Comparison of ENCODE assay signal across 8 cellular contexts in the genomic region with DNA sequence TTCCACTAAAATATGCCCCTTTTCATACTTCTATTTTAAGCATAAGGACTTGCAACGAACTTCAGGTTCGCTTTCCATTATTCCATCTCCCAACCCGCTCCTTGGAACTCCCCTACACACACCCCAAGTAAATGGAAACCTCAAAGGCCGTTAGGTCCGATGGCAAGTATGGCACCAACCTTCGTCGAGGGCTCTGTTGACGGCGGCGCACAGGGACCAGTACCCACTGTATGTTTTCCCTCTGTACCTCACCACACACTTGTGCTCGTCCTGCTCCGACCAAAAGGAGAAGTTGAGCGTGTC. TPM values are rescaled to one million over a fixed set of nuclear protein-coding genes. Genes with fewer than 3 reads are reported as not detected.
A peak's percentile ranks its signal among the peaks of the same experiment; 100 is the strongest.
DNase-seq lines count a peak whose midpoint lies in the region; ATAC-seq and TF ChIP-seq lines count a peak whose summit lies in the region.

No MANE protein-coding gene starts in this region.

- H3K27ac ChIP-seq in CD8-positive, alpha-beta T cell (ENCODE audit: low read depth, low read length), result peak overlapping the region; percentile 64
- no peak overlapping the region for H3K27ac ChIP-seq in iPS DF 6.9 (ENCODE audit: low read length)

- no peaks in the 10 kb centered on the region for H3K36me3 ChIP-seq in CD8-positive, alpha-beta T cell (ENCODE audit: insufficient read depth, low read length)
- H3K36me3 ChIP-seq in iPS DF 6.9 (ENCODE audit: control insufficient read depth, insufficient read depth, low read length), result no peaks in the 10 kb centered on the region

- H3K36me3 Mint-ChIP-seq in CD8-positive, alpha-beta T cell, result peaks cover 8% of the 10 kb centered on the region
- H3K36me3 Mint-ChIP-seq in activated CD4-positive, alpha-beta memory T cell treated with anti-CD3 and anti-CD28 coated beads for 36 hours, result peaks cover 15% of the 10 kb centered on the region

- POLR2A ChIA-PET in CD8-positive, alpha-beta T cell (lab: Charles Lee), result interaction anchor here (1.3 to 2.5 kb wide), 3 partner anchors 12 to 24 kb away, joined by 4 to 19 read pairs (median 4); partner anchors contain the start of genes HNRNPK and RMI1
- POLR2A ChIA-PET in activated CD4-positive, alpha-beta memory T cell treated with anti-CD3 and anti-CD28 coated beads for 36 hours (lab: Charles Lee), result interaction anchor here (1.4 kb wide), 1 partner anchor 24 kb away, joined by 8 read pairs; the partner anchor contains the start of gene HNRNPK

- intact Hi-C loops in CD8-positive, alpha-beta T cell (cut with DNase I, micrococcal nuclease), result loop anchor here (1.0 to 2.0 kb wide), 3 partner anchors 24 to 35 kb away; partner anchors contain the start of genes HNRNPK (in 2 of the 2), RMI1 (in 2 of the 2) and KIF27 (in 1 of the 2)
- intact Hi-C loops in activated CD4-positive, alpha-beta memory T cell treated with anti-CD3 and anti-CD28 coated beads for 36 hours (cut with micrococcal nuclease), result loop anchor here (1.0 to 5.0 kb wide), 3 partner anchors 24 to 341 kb away; partner anchors contain the start of genes HNRNPK, KIF27 and RMI1

- H3K27me3 Mint-ChIP-seq in CD8-positive, alpha-beta T cell (ENCODE audit: low read depth), result no peaks in the 10 kb centered on the region
- H3K27me3 Mint-ChIP-seq in activated CD4-positive, alpha-beta memory T cell treated with anti-CD3 and anti-CD28 coated beads for 36 hours, result no peaks in the 10 kb centered on the region

- peaks cover 21% of the 10 kb centered on the region for H3K4me1 Mint-ChIP-seq in CD8-positive, alpha-beta T cell (ENCODE audit: low read depth)
- H3K4me1 Mint-ChIP-seq in activated CD4-positive, alpha-beta memory T cell treated with anti-CD3 and anti-CD28 coated beads for 36 hours (ENCODE audit: low read depth), result peaks cover 18% of the 10 kb centered on the region

- no peaks in the 10 kb centered on the region for H3K9me3 ChIP-seq in CD8-positive, alpha-beta T cell (ENCODE audit: low read length)
- H3K9me3 ChIP-seq in iPS DF 6.9 (ENCODE audit: control insufficient read depth, insufficient read depth, low read length), result no peaks in the 10 kb centered on the region

- ATAC-seq in CD8-positive, alpha-beta T cell, result peak; percentile 54
- peak; percentile 48 for ATAC-seq in HG03342 (IDR thresholded peaks at IDR 0.05; ENCODE audit: unreplicated experiment)
- peak; percentile 47 for ATAC-seq in stimulated activated naive CD8-positive, alpha-beta T cell treated with anti-CD3 and anti-CD28 coated beads, Interleukin-15, Interleukin-2, amounts not matched to agents 100 U/mL and 50 U/mL, for 24 hours
- no peak for ATAC-seq in HG03139 (IDR thresholded peaks at IDR 0.05; ENCODE audit: unreplicated experiment)

- H3K9me3 Mint-ChIP-seq in CD8-positive, alpha-beta T cell, result no peaks in the 10 kb centered on the region
- H3K9me3 Mint-ChIP-seq in activated CD4-positive, alpha-beta memory T cell treated with anti-CD3 and anti-CD28 coated beads for 36 hours, result no peaks in the 10 kb centered on the region

- no peaks in the 10 kb centered on the region for H3K27me3 ChIP-seq in CD8-positive, alpha-beta T cell (ENCODE audit: insufficient read depth, low read length)
- H3K27me3 ChIP-seq in iPS DF 6.9 (ENCODE audit: control insufficient read depth, insufficient read depth, low read length), result no peaks in the 10 kb centered on the region

- peak overlapping the region; percentile 86 for H3K27ac Mint-ChIP-seq in CD8-positive, alpha-beta T cell
- peak overlapping the region; percentile 92 for H3K27ac Mint-ChIP-seq in activated CD4-positive, alpha-beta memory T cell treated with anti-CD3 and anti-CD28 coated beads for 36 hours

- peak overlapping the region; percentile 90 for H3K4me3 ChIP-seq in CD8-positive, alpha-beta T cell (ENCODE audit: low read depth, low read length)
- H3K4me3 ChIP-seq in iPS DF 6.9 (ENCODE audit: low read length), result peak overlapping the region; percentile 47; the same call in 1 of the 2 replicates

- TF ChIP-seq CTCF in CD8-positive, alpha-beta T cell (IDR thresholded peaks at IDR 0.05), result no peak

- H3K4me1 ChIP-seq in CD8-positive, alpha-beta T cell (ENCODE audit: insufficient read depth, low read length), result peaks cover 8% of the 10 kb centered on the region
- no peaks in the 10 kb centered on the region for H3K4me1 ChIP-seq in iPS DF 6.9 (ENCODE audit: control insufficient read depth, insufficient read depth, low read length)

- CTCF ChIA-PET in CD8-positive, alpha-beta T cell (lab: Charles Lee), result interaction anchor here (1.0 kb wide), 2 partner anchors 17 to 36 kb away, joined by 3 read pairs; no protein-coding TSS in a partner anchor
- CTCF ChIA-PET in activated CD4-positive, alpha-beta memory T cell treated with anti-CD3 and anti-CD28 coated beads for 36 hours (lab: Charles Lee), result interaction anchor here (0.7 to 1.0 kb wide), 5 partner anchors 14 to 359 kb away, joined by 3 to 4 read pairs (median 4); partner anchors contain the start of genes HNRNPK, KIF27 and RMI1

- 100% methylated on average over 1 of the region's 13 CpGs for WGBS in iPS DF 6.9 (ENCODE audit: insufficient coverage, insufficient read length)

- peak overlapping the region; percentile 95 for H3K4me3 Mint-ChIP-seq in CD8-positive, alpha-beta T cell
- peak overlapping the region; percentile 96 for H3K4me3 Mint-ChIP-seq in activated CD4-positive, alpha-beta memory T cell treated with anti-CD3 and anti-CD28 coated beads for 36 hours

- DNase-seq in CD8-positive, alpha-beta T cell, result no peak
- DNase-seq in activated CD4-positive, alpha-beta memory T cell treated with anti-CD3 and anti-CD28 coated beads for 36 hours, result peak; percentile 44
- DNase-seq in iPS DF 6.9 (ENCODE audit: low read depth, low spot score), result no peak
- peak; percentile 47 for DNase-seq in stimulated activated naive CD8-positive, alpha-beta T cell treated with anti-CD3 and anti-CD28 coated beads, Interleukin-15, Interleukin-2, amounts not matched to agents 100 U/mL and 50 U/mL, for 24 hours
- DNase-seq in DMS79 (lab: John Stamatoyannopoulos, UW), result no peak
- no peak for DNase-seq in DMS114 treated with DMSO at 0.1 percent for 48 hours (lab: John Stamatoyannopoulos, UW; ENCODE audit: unreplicated experiment)

RNA-seq across cellular contexts. Expression of gene HNRNPK, which starts 24.1 kb away (rescaled TPM):
- total RNA-seq in CD8-positive, alpha-beta T cell, result 100 to 1,000 TPM; 668 to 674 TPM
- total RNA-seq in activated CD4-positive, alpha-beta memory T cell treated with anti-CD3 and anti-CD28 coated beads for 36 hours, result 100 to 1,000 TPM; 694 to 716 TPM

RNA-seq across cellular contexts. Expression of gene RMI1, which starts 24.7 kb away (rescaled TPM):
- total RNA-seq in CD8-positive, alpha-beta T cell, result 1 to 10 TPM in 1 of 2 experiments, under 1 TPM in 1; 0.35 to 1.1 TPM
- 10 to 100 TPM; 20.3 to 22.6 TPM for total RNA-seq in activated CD4-positive, alpha-beta memory T cell treated with anti-CD3 and anti-CD28 coated beads for 36 hours

RNA-seq across cellular contexts. Expression of gene KIF27, which starts 34.7 kb away (rescaled TPM):
- total RNA-seq in CD8-positive, alpha-beta T cell, result 1 to 10 TPM; 2.9 to 3.8 TPM
- 1 to 10 TPM; 2.6 to 3.0 TPM for total RNA-seq in activated CD4-positive, alpha-beta memory T cell treated with anti-CD3 and anti-CD28 coated beads for 36 hours

Comparison
In these comparisons a context has a peak if more than half of its experiments do, and no peak if none do; other contexts are left out.
1. DNase-seq: peak in activated CD4-positive, alpha-beta memory T cell treated with anti-CD3 and anti-CD28 coated beads for 36 hours (single experiment) and stimulated activated naive CD8-positive, alpha-beta T cell treated with anti-CD3 and anti-CD28 coated beads, Interleukin-15, Interleukin-2, amounts not matched to agents 100 U/mL and 50 U/mL, for 24 hours (single experiment); none in CD8-positive, alpha-beta T cell (0 of 7), iPS DF 6.9 (single experiment), DMS79 (single experiment) and DMS114 treated with DMSO at 0.1 percent for 48 hours (single experiment).
2. RNA of gene RMI1, which starts 24.7 kb away (total RNA-seq): 20.3 to 22.6 TPM in activated CD4-positive, alpha-beta memory T cell treated with anti-CD3 and anti-CD28 coated beads for 36 hours; 0.35 to 1.1 TPM in CD8-positive, alpha-beta T cell; every median in the first group is over 10 times any median in the second.